17 cellular contexts compared by ENCODE assay signal in the genomic region with DNA sequence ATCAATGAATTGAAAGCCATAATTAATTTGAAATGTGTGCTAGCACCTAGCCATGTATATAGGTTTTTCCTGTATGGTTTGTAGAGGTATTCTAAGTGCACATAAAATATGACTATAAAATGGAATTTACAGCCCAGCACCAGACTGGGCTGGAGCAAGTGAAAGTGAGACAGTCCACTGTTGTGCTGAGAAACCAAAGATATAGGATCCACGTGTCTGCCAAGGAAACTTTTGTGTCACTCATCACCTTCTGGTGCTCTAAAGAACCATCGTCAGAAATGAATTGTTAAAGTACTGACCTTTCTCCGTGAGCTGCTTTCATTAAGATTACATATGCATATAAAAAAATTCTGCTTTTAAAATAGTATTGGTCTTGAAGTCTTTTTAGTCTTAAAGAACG.
DNase-seq lines count a peak whose midpoint lies in the region; ATAC-seq and TF ChIP-seq lines count a peak whose summit lies in the region.
"Had no signal": no experiment of that assay in that cellular context is flagged by ENCODE, and none has a peak within 500 bp of the region (broad histone marks: within the 10 kb centered on the region; RNA-seq: fewer than 3 reads in every experiment).

No MANE protein-coding gene starts in this region.

- H3K27me3 ChIP-seq in right atrium auricular region (no peaks in the 10 kb centered on the region), left ventricle myocardium inferior (ENCODE audit: low read depth) (no peaks in the 10 kb centered on the region)
- H3K27me3 ChIP-seq: BLaER1 had no signal

- no peak overlapping the region for H3K27ac Mint-ChIP-seq in glutamatergic neuron (ENCODE audit: unreplicated experiment)
- H3K27ac Mint-ChIP-seq: CD8-positive, alpha-beta memory T cell had no signal

- intact Hi-C loops in Right ventricle myocardium inferior (cut with DNase I) (no loop called here), left ventricle myocardium inferior (cut with micrococcal nuclease) (no loop called here)

- no peak for TF ChIP-seq CTCF in right atrium auricular region (IDR thresholded peaks at IDR 0.05)
- no peak for TF ChIP-seq CTCF in left ventricle myocardium inferior (IDR thresholded peaks at IDR 0.05; ENCODE audit: borderline replicate concordance)
- TF ChIP-seq CTCF in glutamatergic neuron (IDR thresholded peaks at IDR 0.05; ENCODE audit: partially characterized antibody, unreplicated experiment), result no peak

- H3K36me3 Mint-ChIP-seq in glutamatergic neuron (ENCODE audit: unreplicated experiment), result no peaks in the 10 kb centered on the region
- H3K36me3 Mint-ChIP-seq: CD8-positive, alpha-beta memory T cell; IgD-negative memory B cell had no signal

- no peaks in the 10 kb centered on the region for H3K9me3 Mint-ChIP-seq in glutamatergic neuron (ENCODE audit: unreplicated experiment)

- no peak overlapping the region for H3K4me3 ChIP-seq in right atrium auricular region
- H3K4me3 ChIP-seq in left ventricle myocardium inferior, result no peak overlapping the region
- H3K4me3 ChIP-seq: BLaER1 had no signal

- H3K4me1 Mint-ChIP-seq in glutamatergic neuron (ENCODE audit: low read depth, unreplicated experiment), result no peaks in the 10 kb centered on the region
- H3K4me1 Mint-ChIP-seq: CD8-positive, alpha-beta memory T cell; IgD-negative memory B cell had no signal

- H3K36me3 ChIP-seq in right atrium auricular region, result no peaks in the 10 kb centered on the region
- H3K36me3 ChIP-seq in left ventricle myocardium inferior, result no peaks in the 10 kb centered on the region
- H3K36me3 ChIP-seq: BLaER1 had no signal

- H3K9me3 ChIP-seq in right atrium auricular region (no peaks in the 10 kb centered on the region), left ventricle myocardium inferior (replicated peaks) (no peaks in the 10 kb centered on the region)
- H3K9me3 ChIP-seq: BLaER1, Caco-2 had no signal

- no peak overlapping the region for H3K27ac ChIP-seq in right atrium auricular region
- peak overlapping the region; percentile 78 for H3K27ac ChIP-seq in left ventricle myocardium inferior (replicated peaks)
- H3K27ac ChIP-seq: BLaER1 had no signal

- no peak overlapping the region for H3K4me3 Mint-ChIP-seq in glutamatergic neuron (ENCODE audit: unreplicated experiment)
- H3K4me3 Mint-ChIP-seq: CD8-positive, alpha-beta memory T cell; IgD-negative memory B cell had no signal

- peaks cover 0 to 16% of the 10 kb centered on the region in 2 donors for H3K4me1 ChIP-seq in right atrium auricular region
- H3K4me1 ChIP-seq in left ventricle myocardium inferior, result peaks cover 40% of the 10 kb centered on the region
- H3K4me1 ChIP-seq: BLaER1, Caco-2 had no signal

- no peak for DNase-seq in Right ventricle myocardium inferior (ENCODE audit: missing footprints)
- no peak for DNase-seq in right atrium auricular region (ENCODE audit: low spot score)
- DNase-seq in OCI-M1 (lab: John Stamatoyannopoulos, UW), result peak; percentile 14
- no peak for DNase-seq in left ventricle myocardium inferior
- DNase-seq in DMS114 treated with DMSO at 0.1 percent for 48 hours (lab: John Stamatoyannopoulos, UW; ENCODE audit: unreplicated experiment), result no peak
- no peak for DNase-seq in glutamatergic neuron
- DNase-seq: 8988T; AML-193; Caco-2; CD8-positive, alpha-beta memory T cell; DMS153; DMS79 treated with DMSO at 0.1 percent for 48 hours; EL had no signal

- H3K27me3 Mint-ChIP-seq in glutamatergic neuron (ENCODE audit: unreplicated experiment), result no peaks in the 10 kb centered on the region

- ATAC-seq in Right ventricle myocardium inferior, result peak; percentile 77
- no peak for ATAC-seq in HG03135 (IDR thresholded peaks at IDR 0.05; ENCODE audit: unreplicated experiment)
- ATAC-seq: HCT116 had no signal
